Comparison of ENCODE assay signal across 1 cellular context in genomic region chr16:50381679-50382440, GRCh38.
A peak's percentile ranks its signal among the peaks of the same experiment; 100 is the strongest.
TF ChIP-seq lines count a peak whose summit lies in the region.

No MANE protein-coding gene starts in this region.

TF ChIP-seq in HepG2, 621 proteins besides CTCF, POLR2A, EP300 and RAD21 (continued from another document and continues in another):
- TF ChIP-seq ZNF878 (CRISPR knock-in tag; IDR thresholded peaks at IDR 0.05), result no peak
- TF ChIP-seq TAF15 (IDR thresholded peaks at IDR 0.05; ENCODE audit: low read depth, low read length, poor library complexity, severe bottlenecking), result no peak
- no peak for TF ChIP-seq HOXA7 (CRISPR knock-in tag; IDR thresholded peaks at IDR 0.05)
- peak; percentile 54; the same call in 1 of the 2 replicates for TF ChIP-seq EED (CRISPR knock-in tag; IDR thresholded peaks at IDR 0.05)
- TF ChIP-seq FOXP4 (CRISPR knock-in tag; IDR thresholded peaks at IDR 0.05), result peak; percentile 65; the same call in 1 of the 2 replicates
- peak; percentile 55 for TF ChIP-seq TEAD3 (CRISPR knock-in tag; optimal IDR thresholded peaks at IDR 0.05; ENCODE audit: borderline replicate concordance)
- TF ChIP-seq ZFP41 (CRISPR knock-in tag; IDR thresholded peaks at IDR 0.05; ENCODE audit: borderline replicate concordance), result no peak
- no peak for TF ChIP-seq NFRKB (IDR thresholded peaks at IDR 0.05)
- no peak for TF ChIP-seq SMAD1 (CRISPR knock-in tag; IDR thresholded peaks at IDR 0.05; ENCODE audit: borderline replicate concordance, low read depth)
- TF ChIP-seq ZNF382 (CRISPR knock-in tag; IDR thresholded peaks at IDR 0.05; ENCODE audit: borderline replicate concordance), result no peak
- no peak for TF ChIP-seq NFAT5 (CRISPR knock-in tag; IDR thresholded peaks at IDR 0.05)
- TF ChIP-seq SOX5 (CRISPR knock-in tag; IDR thresholded peaks at IDR 0.05; ENCODE audit: borderline replicate concordance), result no peak; the same call in 1 of the 2 replicates
- TF ChIP-seq HOXA5 (CRISPR knock-in tag; IDR thresholded peaks at IDR 0.05), result no peak
- TF ChIP-seq SMARCC2 (IDR thresholded peaks at IDR 0.05), result no peak
- peak; percentile 86 for TF ChIP-seq CHD4 (IDR thresholded peaks at IDR 0.05; ENCODE audit: borderline replicate concordance, low read length)
- TF ChIP-seq SP4 (CRISPR knock-in tag; IDR thresholded peaks at IDR 0.05), result no peak
- TF ChIP-seq NFIB (CRISPR knock-in tag; IDR thresholded peaks at IDR 0.05; ENCODE audit: borderline replicate concordance), result no peak
- no peak for TF ChIP-seq CCDC6 (CRISPR knock-in tag; IDR thresholded peaks at IDR 0.05)
- TF ChIP-seq NCOA2 (CRISPR knock-in tag; IDR thresholded peaks at IDR 0.05), result 0 out of 2 replicates have a peak, but pooled peaks have one; percentile 20
- no peak for TF ChIP-seq ZNF543 (CRISPR knock-in tag; IDR thresholded peaks at IDR 0.05)
- no peak for TF ChIP-seq ATAD3A (CRISPR knock-in tag; IDR thresholded peaks at IDR 0.05)
- no peak for TF ChIP-seq BRF2 (CRISPR knock-in tag; IDR thresholded peaks at IDR 0.05)
- no peak for TF ChIP-seq ZNF224 (CRISPR knock-in tag; IDR thresholded peaks at IDR 0.05)
- no peak for TF ChIP-seq ZNF17 (CRISPR knock-in tag; IDR thresholded peaks at IDR 0.05)
- no peak for TF ChIP-seq BCL6 (CRISPR knock-in tag; IDR thresholded peaks at IDR 0.05)
- TF ChIP-seq, protein P1, sequence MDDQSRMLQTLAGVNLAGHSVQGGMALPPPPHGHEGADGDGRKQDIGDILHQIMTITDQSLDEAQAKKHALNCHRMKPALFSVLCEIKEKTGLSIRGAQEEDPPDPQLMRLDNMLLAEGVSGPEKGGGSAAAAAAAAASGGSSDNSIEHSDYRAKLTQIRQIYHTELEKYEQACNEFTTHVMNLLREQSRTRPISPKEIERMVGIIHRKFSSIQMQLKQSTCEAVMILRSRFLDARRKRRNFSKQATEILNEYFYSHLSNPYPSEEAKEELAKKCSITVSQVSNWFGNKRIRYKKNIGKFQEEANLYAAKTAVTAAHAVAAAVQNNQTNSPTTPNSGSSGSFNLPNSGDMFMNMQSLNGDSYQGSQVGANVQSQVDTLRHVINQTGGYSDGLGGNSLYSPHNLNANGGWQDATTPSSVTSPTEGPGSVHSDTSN (CRISPR knock-in tag; IDR thresholded peaks at IDR 0.05; ENCODE audit: borderline replicate concordance), result no peak
- no peak for TF ChIP-seq FOXC1 (CRISPR knock-in tag; IDR thresholded peaks at IDR 0.05; ENCODE audit: borderline replicate concordance)
- no peak for TF ChIP-seq ZSCAN9 (CRISPR knock-in tag; IDR thresholded peaks at IDR 0.05; ENCODE audit: borderline replicate concordance)
- no peak for TF ChIP-seq XBP1 (CRISPR knock-in tag; IDR thresholded peaks at IDR 0.05)
- no peak for TF ChIP-seq PHF5A (CRISPR knock-in tag; IDR thresholded peaks at IDR 0.05; ENCODE audit: low read depth, unreplicated experiment)
- TF ChIP-seq RELA (CRISPR knock-in tag; IDR thresholded peaks at IDR 0.05), result no peak
- TF ChIP-seq ZNF746 (CRISPR knock-in tag; IDR thresholded peaks at IDR 0.05), result no peak
- TF ChIP-seq ZBTB21 (CRISPR knock-in tag; IDR thresholded peaks at IDR 0.05), result no peak
- peak; percentile 55 for TF ChIP-seq STAG1 (CRISPR knock-in tag; IDR thresholded peaks at IDR 0.05)
- no peak for TF ChIP-seq ASH2L (IDR thresholded peaks at IDR 0.05; ENCODE audit: insufficient read length, low read depth, low read length)
- TF ChIP-seq FOXA1 (IDR thresholded peaks at IDR 0.05), result no peak
- peak; percentile 92 for TF ChIP-seq FOXA1 (CRISPR knock-in tag; IDR thresholded peaks at IDR 0.05)
- no peak for TF ChIP-seq RNF2 (conservative IDR thresholded peaks at IDR 0.05; ENCODE audit: low read depth)
- TF ChIP-seq, protein P2, sequence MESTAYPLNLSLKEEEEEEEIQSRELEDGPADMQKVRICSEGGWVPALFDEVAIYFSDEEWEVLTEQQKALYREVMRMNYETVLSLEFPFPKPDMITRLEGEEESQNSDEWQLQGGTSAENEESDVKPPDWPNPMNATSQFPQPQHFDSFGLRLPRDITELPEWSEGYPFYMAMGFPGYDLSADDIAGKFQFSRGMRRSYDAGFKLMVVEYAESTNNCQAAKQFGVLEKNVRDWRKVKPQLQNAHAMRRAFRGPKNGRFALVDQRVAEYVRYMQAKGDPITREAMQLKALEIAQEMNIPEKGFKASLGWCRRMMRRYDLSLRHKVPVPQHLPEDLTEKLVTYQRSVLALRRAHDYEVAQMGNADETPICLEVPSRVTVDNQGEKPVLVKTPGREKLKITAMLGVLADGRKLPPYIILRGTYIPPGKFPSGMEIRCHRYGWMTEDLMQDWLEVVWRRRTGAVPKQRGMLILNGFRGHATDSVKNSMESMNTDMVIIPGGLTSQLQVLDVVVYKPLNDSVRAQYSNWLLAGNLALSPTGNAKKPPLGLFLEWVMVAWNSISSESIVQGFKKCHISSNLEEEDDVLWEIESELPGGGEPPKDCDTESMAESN (CRISPR knock-in tag; conservative IDR thresholded peaks at IDR 0.05), result no peak
- no peak for TF ChIP-seq PCBP1 (IDR thresholded peaks at IDR 0.05; ENCODE audit: borderline replicate concordance, low read depth, low read length)
- no peak for TF ChIP-seq UBTF (CRISPR knock-in tag; IDR thresholded peaks at IDR 0.05)
- peak; percentile 92 for TF ChIP-seq FOXO1 (CRISPR knock-in tag; IDR thresholded peaks at IDR 0.05)
- no peak for TF ChIP-seq HNRNPUL1 (IDR thresholded peaks at IDR 0.05; ENCODE audit: low read depth, low read length)
- TF ChIP-seq HNF4A (CRISPR knock-in tag; IDR thresholded peaks at IDR 0.05), result 0 out of 2 replicates have a peak, but pooled peaks have one; percentile 23
- no peak for TF ChIP-seq SRF (IDR thresholded peaks at IDR 0.05; ENCODE audit: low read depth, low read length)
- TF ChIP-seq, protein P3, sequence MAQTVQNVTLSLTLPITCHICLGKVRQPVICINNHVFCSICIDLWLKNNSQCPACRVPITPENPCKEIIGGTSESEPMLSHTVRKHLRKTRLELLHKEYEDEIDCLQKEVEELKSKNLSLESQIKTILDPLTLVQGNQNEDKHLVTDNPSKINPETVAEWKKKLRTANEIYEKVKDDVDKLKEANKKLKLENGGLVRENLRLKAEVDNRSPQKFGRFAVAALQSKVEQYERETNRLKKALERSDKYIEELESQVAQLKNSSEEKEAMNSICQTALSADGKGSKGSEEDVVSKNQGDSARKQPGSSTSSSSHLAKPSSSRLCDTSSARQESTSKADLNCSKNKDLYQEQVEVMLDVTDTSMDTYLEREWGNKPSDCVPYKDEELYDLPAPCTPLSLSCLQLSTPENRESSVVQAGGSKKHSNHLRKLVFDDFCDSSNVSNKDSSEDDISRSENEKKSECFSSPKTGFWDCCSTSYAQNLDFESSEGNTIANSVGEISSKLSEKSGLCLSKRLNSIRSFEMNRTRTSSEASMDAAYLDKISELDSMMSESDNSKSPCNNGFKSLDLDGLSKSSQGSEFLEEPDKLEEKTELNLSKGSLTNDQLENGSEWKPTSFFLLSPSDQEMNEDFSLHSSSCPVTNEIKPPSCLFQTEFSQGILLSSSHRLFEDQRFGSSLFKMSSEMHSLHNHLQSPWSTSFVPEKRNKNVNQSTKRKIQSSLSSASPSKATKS (CRISPR knock-in tag; IDR thresholded peaks at IDR 0.05), result no peak
- peak; percentile 63 for TF ChIP-seq IRF2 (CRISPR knock-in tag; IDR thresholded peaks at IDR 0.05)
- no peak for TF ChIP-seq IKZF4 (CRISPR knock-in tag; IDR thresholded peaks at IDR 0.05; ENCODE audit: borderline replicate concordance, low read depth, not compliant biosample characterization)
- TF ChIP-seq ZNF431 (CRISPR knock-in tag; IDR thresholded peaks at IDR 0.05; ENCODE audit: borderline replicate concordance, low read depth), result no peak
- TF ChIP-seq ZBTB8A (CRISPR knock-in tag; IDR thresholded peaks at IDR 0.05; ENCODE audit: borderline replicate concordance, low read depth), result no peak
- TF ChIP-seq ZNF362 (CRISPR knock-in tag; IDR thresholded peaks at IDR 0.05; ENCODE audit: borderline replicate concordance), result no peak
- TF ChIP-seq ZFAT (CRISPR knock-in tag; conservative IDR thresholded peaks at IDR 0.05), result no peak
- TF ChIP-seq ISX (CRISPR knock-in tag; conservative IDR thresholded peaks at IDR 0.05), result no peak
- no peak for TF ChIP-seq ZNF550 (CRISPR knock-in tag; IDR thresholded peaks at IDR 0.05; ENCODE audit: borderline replicate concordance)
- TF ChIP-seq ERF (CRISPR knock-in tag; IDR thresholded peaks at IDR 0.05), result 0 out of 2 replicates have a peak, but pooled peaks have one; percentile 25
- TF ChIP-seq RAD51 (IDR thresholded peaks at IDR 0.05; ENCODE audit: borderline replicate concordance), result no peak
- peak; percentile 57; the same call in 1 of the 2 replicates for TF ChIP-seq ZNF501 (CRISPR knock-in tag; IDR thresholded peaks at IDR 0.05)
- TF ChIP-seq HMG20A (CRISPR knock-in tag; IDR thresholded peaks at IDR 0.05; ENCODE audit: borderline replicate concordance), result 0 out of 2 replicates have a peak, but pooled peaks have one; percentile 22
- no peak for TF ChIP-seq ZNF343 (CRISPR knock-in tag; IDR thresholded peaks at IDR 0.05)
